ENCODE assay signal across 1 cellular context in genomic region chr7:28570970-28571288, GRCh38.
TF ChIP-seq lines count a peak whose summit lies in the region.

No MANE protein-coding gene starts in this region.

TF ChIP-seq in GM12878, 131 proteins besides CTCF, POLR2A, EP300 and RAD21:
- no peak for TF ChIP-seq SMAD1 (IDR thresholded peaks at IDR 0.05; ENCODE audit: low read depth, partially characterized antibody)
- TF ChIP-seq STAT1 (conservative IDR thresholded peaks at IDR 0.05), result no peak
- no peak for TF ChIP-seq USF2 (IDR thresholded peaks at IDR 0.05; ENCODE audit: borderline replicate concordance, low read depth, low read length)
- TF ChIP-seq NFXL1 (IDR thresholded peaks at IDR 0.05; ENCODE audit: borderline replicate concordance), result no peak
- TF ChIP-seq CBX3 (IDR thresholded peaks at IDR 0.05; ENCODE audit: borderline replicate concordance, low read depth), result no peak
- peak; percentile 26; the same call in 1 of the 2 replicates for TF ChIP-seq SMARCA5 (IDR thresholded peaks at IDR 0.05)
- no peak for TF ChIP-seq POLR2AphosphoS2 (IDR thresholded peaks at IDR 0.05; ENCODE audit: low read depth, low read length)
- TF ChIP-seq CHD2 (IDR thresholded peaks at IDR 0.05; ENCODE audit: borderline replicate concordance, low read depth, low read length), result no peak
- TF ChIP-seq ATF3 (IDR thresholded peaks at IDR 0.05; ENCODE audit: borderline replicate concordance, extremely low read depth, low read depth, low read length), result no peak
- TF ChIP-seq POLR2AphosphoS5 (IDR thresholded peaks at IDR 0.05; ENCODE audit: low read length), result no peak
- no peak for TF ChIP-seq SIX5 (IDR thresholded peaks at IDR 0.05; ENCODE audit: low read depth, low read length, severe bottlenecking)
- TF ChIP-seq TCF7 (IDR thresholded peaks at IDR 0.05; ENCODE audit: borderline replicate concordance), result no peak
- no peak for TF ChIP-seq GABPA (IDR thresholded peaks at IDR 0.05; ENCODE audit: low read depth)
- TF ChIP-seq BMI1 (IDR thresholded peaks at IDR 0.05; ENCODE audit: borderline replicate concordance), result no peak
- TF ChIP-seq CEBPB (IDR thresholded peaks at IDR 0.05; ENCODE audit: borderline replicate concordance in 1 of 2, low read depth in 2 of 2, low read length in 2 of 2), result no peak
- no peak for TF ChIP-seq TBL1XR1 (IDR thresholded peaks at IDR 0.05; ENCODE audit: low read depth, low read length)
- TF ChIP-seq PBX3 (IDR thresholded peaks at IDR 0.05; ENCODE audit: insufficient replicate concordance, low read depth, low read length), result no peak
- TF ChIP-seq ETV6 (conservative IDR thresholded peaks at IDR 0.05 in 1 of 2, IDR thresholded peaks at IDR 0.05 in 1 of 2; ENCODE audit: borderline replicate concordance in 1 of 2, low read depth in 1 of 2), result no peak
- TF ChIP-seq ZNF687 (IDR thresholded peaks at IDR 0.05), result no peak
- TF ChIP-seq PML (IDR thresholded peaks at IDR 0.05; ENCODE audit: low read length), result no peak
- peak; percentile 39; the same call in 1 of the 2 replicates for TF ChIP-seq ZBTB4 (CRISPR knock-in tag; IDR thresholded peaks at IDR 0.05)
- TF ChIP-seq EZH2 (IDR thresholded peaks at IDR 0.05; ENCODE audit: borderline replicate concordance, control insufficient read depth, low read depth, low read length), result no peak
- TF ChIP-seq IKZF1 (conservative IDR thresholded peaks at IDR 0.05), result 0 out of 2 replicates have a peak, but pooled peaks have one; percentile 25
- TF ChIP-seq RB1 (IDR thresholded peaks at IDR 0.05; ENCODE audit: borderline replicate concordance), result no peak
- no peak for TF ChIP-seq NFIC (IDR thresholded peaks at IDR 0.05; ENCODE audit: low read depth, low read length)
